ENCODE assay signal across 10 cellular contexts in genomic region chr1:147414505-147415163, GRCh38.
"Had no signal": no experiment of that assay in that cellular context is flagged by ENCODE, and none has a peak within 500 bp of the region (broad histone marks: within the 10 kb centered on the region; RNA-seq: fewer than 3 reads in every experiment).

No MANE protein-coding gene starts in this region.

- H3K9ac ChIP-seq: KMS-11 had no signal

- FAIRE-seq: H1, H54 had no signal

- H2AFZ ChIP-seq: GM23338 had no signal

- H3K27ac ChIP-seq: HL-60, KMS-11 had no signal

- H3K4me3 ChIP-seq: GM23338 had no signal

- H3K4me2 ChIP-seq: GM23338, KMS-11 had no signal

- ATAC-seq: GM23338 had no signal

- DNase-seq: H9, HCEC 1CT, HFFc6, IMR-90, KBM-7 had no signal
